1 cellular context compared by ENCODE assay signal in the genomic region with DNA sequence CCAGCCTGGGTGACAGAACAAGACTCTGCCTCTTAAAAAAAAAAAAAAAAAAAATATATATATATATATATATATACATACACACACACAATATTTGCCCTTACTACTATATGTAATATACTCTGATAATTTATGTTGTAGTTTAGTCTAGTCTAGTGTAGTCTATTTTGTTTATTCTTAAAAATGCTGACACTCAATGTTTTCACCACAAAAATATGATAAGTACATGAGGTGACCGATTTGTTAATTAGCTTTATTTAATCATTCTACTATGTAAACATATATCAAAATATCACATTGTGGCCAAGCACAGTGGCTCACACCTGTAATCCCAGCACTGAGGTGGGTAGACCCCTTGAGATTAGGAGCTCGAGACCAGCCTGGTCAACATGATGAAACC.
TF ChIP-seq lines count a peak whose summit lies in the region.

No MANE protein-coding gene starts in this region.

TF ChIP-seq in A549, 52 proteins besides CTCF, POLR2A, EP300 and RAD21 (continued from another document):
- TF ChIP-seq, protein P1, sequence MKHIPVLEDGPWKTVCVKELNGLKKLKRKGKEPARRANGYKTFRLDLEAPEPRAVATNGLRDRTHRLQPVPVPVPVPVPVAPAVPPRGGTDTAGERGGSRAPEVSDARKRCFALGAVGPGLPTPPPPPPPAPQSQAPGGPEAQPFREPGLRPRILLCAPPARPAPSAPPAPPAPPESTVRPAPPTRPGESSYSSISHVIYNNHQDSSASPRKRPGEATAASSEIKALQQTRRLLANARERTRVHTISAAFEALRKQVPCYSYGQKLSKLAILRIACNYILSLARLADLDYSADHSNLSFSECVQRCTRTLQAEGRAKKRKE (CRISPR knock-in tag; IDR thresholded peaks at IDR 0.05; ENCODE audit: low read depth), result no peak
